22 cellular contexts compared by ENCODE assay signal in the genomic region with DNA sequence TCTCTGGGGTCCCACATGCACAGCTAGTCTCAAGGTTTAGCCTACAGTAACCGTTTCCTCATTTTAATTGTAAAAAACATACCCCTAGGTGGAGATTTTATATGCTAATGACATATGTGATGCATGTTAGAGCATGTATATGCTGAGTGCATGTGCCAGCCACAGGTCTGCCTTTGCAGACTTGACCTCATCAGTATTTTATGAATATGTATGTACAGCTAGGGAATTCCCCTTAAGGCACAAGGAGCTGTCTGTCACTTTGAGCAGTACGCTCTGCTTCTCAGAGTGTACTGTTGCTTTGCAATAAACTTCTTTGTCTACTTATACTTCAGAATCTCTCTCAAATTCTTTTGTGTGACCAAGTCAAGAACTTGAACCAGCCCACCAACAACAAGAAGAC.
DNase-seq lines count a peak whose midpoint lies in the region; ATAC-seq lines count a peak whose summit lies in the region.
"Had no signal": no experiment of that assay in that cellular context is flagged by ENCODE, and none has a peak within 500 bp of the region (broad histone marks: within the 10 kb centered on the region; RNA-seq: fewer than 3 reads in every experiment).

No MANE protein-coding gene starts in this region.

- ATAC-seq in GM18502 (IDR thresholded peaks at IDR 0.05; ENCODE audit: poor library complexity, unreplicated experiment), result peak; percentile 64
- ATAC-seq in GM19035 (IDR thresholded peaks at IDR 0.05; ENCODE audit: unreplicated experiment), result peak; percentile 52
- peak; percentile 55 for ATAC-seq in HG02938 (IDR thresholded peaks at IDR 0.05; ENCODE audit: unreplicated experiment)
- peak; percentile 43 for ATAC-seq in esophagus mucosa
- ATAC-seq: activated CD4-positive, alpha-beta T cell treated with anti-CD3 and anti-CD28 coated beads for 36 hours; activated T-cell treated with anti-CD3 and anti-CD28 coated beads, Interleukin-2, amount 50 U/mL, for 4 hours; effector memory CD8-positive, alpha-beta T cell; natural killer cell treated with Interleukin-12 subunit alpha and Interleukin-12 subunit beta and Interleukin-15 and Interleukin-18, amount 100 ng/mL, for 72 hours; stimulated activated memory B cell treated with anti-CD40 and anti-IgM and Interleukin-4, amounts not matched to agents 10 μg/mL and 1 μg/mL and 100 μg/mL, for 72 hours had no signal

- no peak for DNase-seq in activated CD4-positive, alpha-beta T cell treated with anti-CD3 and anti-CD28 coated beads, Interleukin-2, amount 50 U/mL, for 1 hour
- DNase-seq in activated CD4-positive, CD25-positive, alpha-beta regulatory T cell treated with anti-CD3 and anti-CD28 coated beads, Interleukin-2, amount 50 U/mL, for 72 hours, result no peak
- DNase-seq in central memory CD4-positive, alpha-beta T cell, result no peak
- DNase-seq: ACHN; activated CD4-positive, alpha-beta T cell treated with anti-CD3 and anti-CD28 coated beads for 36 hours; activated CD8-positive, alpha-beta memory T cell treated with anti-CD3 and anti-CD28 coated beads for 24 hours; activated T-cell treated with anti-CD3 and anti-CD28 coated beads, Interleukin-2, amount 50 U/mL, for 4 hours; effector memory CD8-positive, alpha-beta T cell; HCEC 1CT; islet precursor cell; NCI-H1092; NCI-H187; NCI-H2171 treated with DMSO at 0.1 percent for 48 hours; NCI-H524; ovary; stimulated activated CD4-positive, alpha-beta T cell treated with anti-CD3 and anti-CD28 coated beads, Interleukin-2, amount 100 ng/mL, for 48 hours had no signal
